ENCODE assay signal across 10 cellular contexts in the genomic region with DNA sequence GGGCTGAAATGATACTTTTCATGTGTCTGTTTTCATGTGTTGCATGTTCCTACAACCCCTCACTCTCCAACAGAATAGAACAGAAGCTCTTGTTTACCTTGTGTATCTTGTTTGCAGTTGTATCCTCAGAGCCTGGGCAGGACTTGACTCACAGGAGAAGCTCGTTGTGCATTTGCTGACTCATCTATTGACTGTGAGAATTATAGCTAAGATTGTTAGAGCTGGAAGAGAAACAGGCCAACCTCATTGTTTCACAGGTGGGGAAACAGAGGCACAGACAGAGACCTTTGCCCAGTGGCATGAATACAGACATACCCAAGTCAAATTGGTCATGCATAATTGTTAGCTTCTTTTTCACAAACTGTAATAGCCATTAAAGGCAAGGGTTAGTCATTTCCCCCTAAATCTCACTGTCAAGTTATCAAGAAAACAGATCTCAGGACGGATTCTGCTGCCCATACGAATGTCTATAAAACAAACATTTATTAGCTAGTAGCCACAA. TPM values are rescaled to one million over a fixed set of nuclear protein-coding genes. Genes with fewer than 3 reads are reported as not detected.
A peak's percentile ranks its signal among the peaks of the same experiment; 100 is the strongest.
DNase-seq lines count a peak whose midpoint lies in the region; ATAC-seq and TF ChIP-seq lines count a peak whose summit lies in the region.
"Had no signal": no experiment of that assay in that cellular context is flagged by ENCODE, and none has a peak within 500 bp of the region (broad histone marks: within the 10 kb centered on the region; RNA-seq: fewer than 3 reads in every experiment).

No MANE protein-coding gene starts in this region.

- peaks cover 3% of the 10 kb centered on the region for H3K9me3 ChIP-seq in adipocyte (ENCODE audit: control insufficient read depth, low read length)
- no peaks in the 10 kb centered on the region for H3K9me3 ChIP-seq in hepatocyte (ENCODE audit: low read depth)
- no peaks in the 10 kb centered on the region for H3K9me3 ChIP-seq in transverse colon

- no peak overlapping the region for H3K9ac ChIP-seq in adipocyte (ENCODE audit: low read length)

- TF ChIP-seq CTCF in HFFc6 (IDR thresholded peaks at IDR 0.05), result no peak
- no peak for TF ChIP-seq CTCF in hepatocyte (IDR thresholded peaks at IDR 0.05; ENCODE audit: poor library complexity)
- no peak for TF ChIP-seq CTCF in transverse colon (IDR thresholded peaks at IDR 0.05)

- no peaks in the 10 kb centered on the region for H4K20me1 ChIP-seq in hepatocyte (ENCODE audit: insufficient read depth, poor library complexity, severe bottlenecking)

- H3K4me1 Mint-ChIP-seq in HFFc6 (ENCODE audit: low read depth), result peaks cover 66% of the 10 kb centered on the region

- DNase-seq in HFFc6 (peak; percentile 91), adipocyte (ENCODE audit: low read depth) (peak; percentile 78), hepatocyte (ENCODE audit: low spot score) (peak; percentile 75), transverse colon (no peak), NCI-H524 (lab: John Stamatoyannopoulos, UW) (no peak)
- DNase-seq: stimulated activated naive B cell treated with anti-CD40 and anti-IgM and Interleukin-4, amounts not matched to agents 10 μg/mL and 1 μg/mL and 100 μg/mL, for 72 hours; T1000 had no signal

- ATAC-seq in GM18867 (IDR thresholded peaks at IDR 0.05; ENCODE audit: unreplicated experiment) (no peak), HG03139 (IDR thresholded peaks at IDR 0.05; ENCODE audit: unreplicated experiment) (no peak)
- ATAC-seq: stimulated activated naive B cell treated with anti-CD40 and anti-IgM and Interleukin-4, amounts not matched to agents 10 μg/mL and 1 μg/mL and 100 μg/mL, for 72 hours had no signal

- H3K4me2 ChIP-seq in hepatocyte, result peak overlapping the region; percentile 49

- H3K36me3 ChIP-seq in adipocyte (ENCODE audit: control insufficient read depth, insufficient read depth, low read length, severe bottlenecking) (no peaks in the 10 kb centered on the region), hepatocyte (replicated peaks; ENCODE audit: insufficient read depth, low read depth) (no peaks in the 10 kb centered on the region), transverse colon (no peaks in the 10 kb centered on the region)

- H3K36me3 Mint-ChIP-seq in HFFc6 (ENCODE audit: low read depth), result no peaks in the 10 kb centered on the region
- H3K36me3 Mint-ChIP-seq: activated naive CD8-positive, alpha-beta T cell had no signal

- H3K79me2 ChIP-seq in hepatocyte, result no peaks in the 10 kb centered on the region

- WGBS in hepatocyte (ENCODE audit: low lambda C conversion rate, missing lambda C conversion rate), result 15% methylated on average over 3 of the region's 3 CpGs
- WGBS in transverse colon (ENCODE audit: low coverage in 1 of 2), 2 donors, result 25 to 27% methylated on average over 3 of the region's 3 CpGs

- no peak overlapping the region for H2AFZ ChIP-seq in hepatocyte

- TF ChIP-seq EP300 in transverse colon (IDR thresholded peaks at IDR 0.05; ENCODE audit: low read depth), result no peak

- intact Hi-C loops in transverse colon (cut with DNase I; ENCODE audit: low total_unique reads), result no loop called here

- in situ Hi-C loops in transverse colon (cut with MboI; ENCODE audit: low pct_ligation_motif_present in 1 of 4, low pct_unique_long_range_greater_than_20kb in 1 of 4, low sequenced_read_pairs in 3 of 4), result no loop called here

- H3K27me3 ChIP-seq in adipocyte (replicated peaks; ENCODE audit: control insufficient read depth, insufficient read depth, low read length) (peaks cover 2% of the 10 kb centered on the region), hepatocyte (no peaks in the 10 kb centered on the region), transverse colon (no peaks in the 10 kb centered on the region)

- H3K4me3 ChIP-seq in adipocyte (ENCODE audit: low read length) (no peak overlapping the region), hepatocyte (no peak overlapping the region), transverse colon (no peak overlapping the region)

- H3K27ac Mint-ChIP-seq in HFFc6, result peak overlapping the region; percentile 83
- H3K27ac Mint-ChIP-seq: activated naive CD8-positive, alpha-beta T cell; stimulated activated naive B cell treated with anti-CD40 and anti-IgM and Interleukin-4, amounts not matched to agents 10 μg/mL and 1 μg/mL and 100 μg/mL, for 72 hours had no signal

- peak overlapping the region; percentile 29 for H3K4me3 Mint-ChIP-seq in HFFc6
- H3K4me3 Mint-ChIP-seq: activated naive CD8-positive, alpha-beta T cell; stimulated activated naive B cell treated with anti-CD40 and anti-IgM and Interleukin-4, amounts not matched to agents 10 μg/mL and 1 μg/mL and 100 μg/mL, for 72 hours had no signal

- H3K4me1 ChIP-seq in adipocyte (ENCODE audit: control insufficient read depth, insufficient read depth, low read length) (peaks cover 42% of the 10 kb centered on the region), hepatocyte (ENCODE audit: insufficient read depth) (peaks cover 25% of the 10 kb centered on the region), transverse colon (peaks cover 14 to 42% (median 39%) of the 10 kb centered on the region in 4 donors)

- 0 out of 2 replicates have a peak, but pooled peaks cover 3% of the 10 kb centered on the region for H3K9me3 Mint-ChIP-seq in HFFc6
- H3K9me3 Mint-ChIP-seq: stimulated activated naive B cell treated with anti-CD40 and anti-IgM and Interleukin-4, amounts not matched to agents 10 μg/mL and 1 μg/mL and 100 μg/mL, for 72 hours had no signal

- H3K9me2 ChIP-seq in hepatocyte (replicated peaks; ENCODE audit: insufficient read depth), result no peaks in the 10 kb centered on the region

- no peak for TF ChIP-seq POLR2A in transverse colon (IDR thresholded peaks at IDR 0.05)

- H3K27ac ChIP-seq in hepatocyte (peak overlapping the region; percentile 83), transverse colon (peak overlapping the region; percentile 20 to 54 (median 46))

- peaks cover 2% of the 10 kb centered on the region for H3K27me3 Mint-ChIP-seq in HFFc6 (ENCODE audit: insufficient read depth)
- H3K27me3 Mint-ChIP-seq: activated naive CD8-positive, alpha-beta T cell had no signal

RNA-seq across cellular contexts. Expression of a gene that starts 4.6 kb away (rescaled TPM):
- total RNA-seq in HFFc6 (2021; fragmentation: NEBNext Ultra II Directional; extraction: Animal tissue kit (Norgen Biotek cat#: 25700)), result 1 to 10 TPM; 1.8 to 4.0 (median 2.1) TPM
- 25.8 and 29.0 TPM in 2 replicates for total RNA-seq in hepatocyte
- polyA plus RNA-seq in hepatocyte, result 58.5 and 66.4 TPM in 2 replicates
- total RNA-seq in transverse colon, result 100 to 1,000 TPM in 3 of 4 donors, 10 to 100 TPM in 1; 97.7 to 152 (median 148) TPM

RNA-seq across cellular contexts. Expression of a gene that starts 30.0 kb away (rescaled TPM):
- total RNA-seq in HFFc6 (2021; fragmentation: NEBNext Ultra II Directional; extraction: Animal tissue kit (Norgen Biotek cat#: 25700)), result not detected
- total RNA-seq in hepatocyte (0.07 TPM in 1 of 2 replicates, not detected in the other), transverse colon (100 to 1,000 TPM in 2 of 4 donors, 10 to 100 TPM in 2; 18.9 to 241 (median 78.9) TPM)
- 0.63 TPM in 1 of 2 replicates, not detected in the other for polyA plus RNA-seq in hepatocyte

Comparison
In these comparisons a context has a peak if more than half of its experiments do, and no peak if none do; other contexts are left out.
1. DNase-seq: peak in HFFc6 (single experiment), adipocyte (single experiment) and hepatocyte (single experiment); none in transverse colon (single experiment) and NCI-H524 (0 of 2).
2. RNA of a gene that starts 30.0 kb away (total RNA-seq): 18.9 to 241 TPM in transverse colon; 0.07 TPM in hepatocyte and not detected in HFFc6; every median in the first group is over 10 times any median in the second.